1 cellular context compared by ENCODE assay signal in genomic region chr6:887583-888235, GRCh38.
TF ChIP-seq lines count a peak whose summit lies in the region.

No MANE protein-coding gene starts in this region.

TF ChIP-seq in GM23338, 12 proteins besides CTCF, POLR2A, EP300 and RAD21:
- no peak for TF ChIP-seq JUNB (IDR thresholded peaks at IDR 0.05; ENCODE audit: unreplicated experiment)
- TF ChIP-seq REST (IDR thresholded peaks at IDR 0.05; ENCODE audit: unreplicated experiment) = no peak
